1 cellular context compared by ENCODE assay signal in the genomic region with DNA sequence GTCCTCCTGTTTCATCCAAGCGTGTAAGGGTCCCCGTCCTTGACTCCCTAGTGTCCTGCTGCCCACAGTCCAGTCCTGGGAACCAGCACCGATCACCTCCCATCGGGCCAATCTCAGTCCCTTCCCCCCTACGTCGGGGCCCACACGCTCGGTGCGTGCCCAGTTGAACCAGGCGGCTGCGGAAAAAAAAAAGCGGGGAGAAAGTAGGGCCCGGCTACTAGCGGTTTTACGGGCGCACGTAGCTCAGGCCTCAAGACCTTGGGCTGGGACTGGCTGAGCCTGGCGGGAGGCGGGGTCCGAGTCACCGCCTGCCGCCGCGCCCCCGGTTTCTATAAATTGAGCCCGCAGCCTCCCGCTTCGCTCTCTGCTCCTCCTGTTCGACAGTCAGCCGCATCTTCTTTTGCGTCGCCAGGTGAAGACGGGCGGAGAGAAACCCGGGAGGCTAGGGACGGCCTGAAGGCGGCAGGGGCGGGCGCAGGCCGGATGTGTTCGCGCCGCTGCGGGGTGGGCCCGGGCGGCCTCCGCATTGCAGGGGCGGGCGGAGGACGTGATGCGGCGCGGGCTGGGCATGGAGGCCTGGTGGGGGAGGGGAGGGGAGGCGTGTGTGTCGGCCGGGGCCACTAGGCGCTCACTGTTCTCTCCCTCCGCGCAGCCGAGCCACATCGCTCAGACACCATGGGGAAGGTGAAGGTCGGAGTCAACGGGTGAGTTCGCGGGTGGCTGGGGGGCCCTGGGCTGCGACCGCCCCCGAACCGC.
TF ChIP-seq lines count a peak whose summit lies in the region.

Gene GAPDH (plus strand): TSS at position 360 of the 756 bp plus-strand sequence. CDS start 316 bp downstream, at position 676.

TF ChIP-seq in K562, 482 proteins besides CTCF, POLR2A, EP300 and RAD21 (continued from another document and continues in another):
- TF ChIP-seq ZNF318 (IDR thresholded peaks at IDR 0.05; ENCODE audit: borderline replicate concordance in 1 of 2, low read depth in 1 of 2) (no peak), PHF21A (IDR thresholded peaks at IDR 0.05; ENCODE audit: borderline replicate concordance, low read depth) (peak; percentile 67; the same call in 1 of the 2 replicates), ZNF143 (CRISPR knock-in tag; IDR thresholded peaks at IDR 0.05) (0 out of 2 replicates have a peak, but pooled peaks have one; percentile 47), SAFB (IDR thresholded peaks at IDR 0.05; ENCODE audit: borderline replicate concordance, low read depth, low read length) (no peak), PHF8 (IDR thresholded peaks at IDR 0.05; ENCODE audit: borderline replicate concordance, low read length) (peak; percentile 74; the same call in 1 of the 2 replicates), ZNF133 (CRISPR knock-in tag; IDR thresholded peaks at IDR 0.05) (no peak), ILK (tag; IDR thresholded peaks at IDR 0.05; ENCODE audit: borderline replicate concordance, low read depth) (no peak), MCM5 (IDR thresholded peaks at IDR 0.05; ENCODE audit: low read depth) (no peak), E2F5 (CRISPR knock-in tag; IDR thresholded peaks at IDR 0.05) (no peak; the same call in 1 of the 2 replicates), PRDM10 (IDR thresholded peaks at IDR 0.05; ENCODE audit: partially characterized antibody) (peak; percentile 82), MED1 (CRISPR knock-in tag; IDR thresholded peaks at IDR 0.05; ENCODE audit: borderline replicate concordance) (no peak), SRSF1 (IDR thresholded peaks at IDR 0.05; ENCODE audit: low read depth, low read length) (no peak; the same call in 1 of the 2 replicates), RBM34 (IDR thresholded peaks at IDR 0.05; ENCODE audit: borderline replicate concordance, insufficient read depth, low read length) (no peak), PPARD (CRISPR knock-in tag; IDR thresholded peaks at IDR 0.05) (no peak), MBD2 (IDR thresholded peaks at IDR 0.05; ENCODE audit: borderline replicate concordance, low read depth) (peak; percentile 85), RBM15 (IDR thresholded peaks at IDR 0.05; ENCODE audit: insufficient read depth, low read length) (0 out of 2 replicates have a peak, but pooled peaks have one; percentile 53), ID3 (CRISPR knock-in tag; IDR thresholded peaks at IDR 0.05) (no peak), ID3 (tag; IDR thresholded peaks at IDR 0.05) (no peak), RCOR1 (IDR thresholded peaks at IDR 0.05; ENCODE audit: borderline replicate concordance in 1 of 2, low read depth in 2 of 2, low read length in 2 of 2) (0 out of 4 replicates have a peak, but pooled peaks of 1 of the 2 experiments have one; percentile 3), ASH1L (IDR thresholded peaks at IDR 0.05; ENCODE audit: borderline replicate concordance, low read depth, partially characterized antibody) (no peak), NBN (IDR thresholded peaks at IDR 0.05; ENCODE audit: low read depth) (no peak)
- TF ChIP-seq, protein P1, sequence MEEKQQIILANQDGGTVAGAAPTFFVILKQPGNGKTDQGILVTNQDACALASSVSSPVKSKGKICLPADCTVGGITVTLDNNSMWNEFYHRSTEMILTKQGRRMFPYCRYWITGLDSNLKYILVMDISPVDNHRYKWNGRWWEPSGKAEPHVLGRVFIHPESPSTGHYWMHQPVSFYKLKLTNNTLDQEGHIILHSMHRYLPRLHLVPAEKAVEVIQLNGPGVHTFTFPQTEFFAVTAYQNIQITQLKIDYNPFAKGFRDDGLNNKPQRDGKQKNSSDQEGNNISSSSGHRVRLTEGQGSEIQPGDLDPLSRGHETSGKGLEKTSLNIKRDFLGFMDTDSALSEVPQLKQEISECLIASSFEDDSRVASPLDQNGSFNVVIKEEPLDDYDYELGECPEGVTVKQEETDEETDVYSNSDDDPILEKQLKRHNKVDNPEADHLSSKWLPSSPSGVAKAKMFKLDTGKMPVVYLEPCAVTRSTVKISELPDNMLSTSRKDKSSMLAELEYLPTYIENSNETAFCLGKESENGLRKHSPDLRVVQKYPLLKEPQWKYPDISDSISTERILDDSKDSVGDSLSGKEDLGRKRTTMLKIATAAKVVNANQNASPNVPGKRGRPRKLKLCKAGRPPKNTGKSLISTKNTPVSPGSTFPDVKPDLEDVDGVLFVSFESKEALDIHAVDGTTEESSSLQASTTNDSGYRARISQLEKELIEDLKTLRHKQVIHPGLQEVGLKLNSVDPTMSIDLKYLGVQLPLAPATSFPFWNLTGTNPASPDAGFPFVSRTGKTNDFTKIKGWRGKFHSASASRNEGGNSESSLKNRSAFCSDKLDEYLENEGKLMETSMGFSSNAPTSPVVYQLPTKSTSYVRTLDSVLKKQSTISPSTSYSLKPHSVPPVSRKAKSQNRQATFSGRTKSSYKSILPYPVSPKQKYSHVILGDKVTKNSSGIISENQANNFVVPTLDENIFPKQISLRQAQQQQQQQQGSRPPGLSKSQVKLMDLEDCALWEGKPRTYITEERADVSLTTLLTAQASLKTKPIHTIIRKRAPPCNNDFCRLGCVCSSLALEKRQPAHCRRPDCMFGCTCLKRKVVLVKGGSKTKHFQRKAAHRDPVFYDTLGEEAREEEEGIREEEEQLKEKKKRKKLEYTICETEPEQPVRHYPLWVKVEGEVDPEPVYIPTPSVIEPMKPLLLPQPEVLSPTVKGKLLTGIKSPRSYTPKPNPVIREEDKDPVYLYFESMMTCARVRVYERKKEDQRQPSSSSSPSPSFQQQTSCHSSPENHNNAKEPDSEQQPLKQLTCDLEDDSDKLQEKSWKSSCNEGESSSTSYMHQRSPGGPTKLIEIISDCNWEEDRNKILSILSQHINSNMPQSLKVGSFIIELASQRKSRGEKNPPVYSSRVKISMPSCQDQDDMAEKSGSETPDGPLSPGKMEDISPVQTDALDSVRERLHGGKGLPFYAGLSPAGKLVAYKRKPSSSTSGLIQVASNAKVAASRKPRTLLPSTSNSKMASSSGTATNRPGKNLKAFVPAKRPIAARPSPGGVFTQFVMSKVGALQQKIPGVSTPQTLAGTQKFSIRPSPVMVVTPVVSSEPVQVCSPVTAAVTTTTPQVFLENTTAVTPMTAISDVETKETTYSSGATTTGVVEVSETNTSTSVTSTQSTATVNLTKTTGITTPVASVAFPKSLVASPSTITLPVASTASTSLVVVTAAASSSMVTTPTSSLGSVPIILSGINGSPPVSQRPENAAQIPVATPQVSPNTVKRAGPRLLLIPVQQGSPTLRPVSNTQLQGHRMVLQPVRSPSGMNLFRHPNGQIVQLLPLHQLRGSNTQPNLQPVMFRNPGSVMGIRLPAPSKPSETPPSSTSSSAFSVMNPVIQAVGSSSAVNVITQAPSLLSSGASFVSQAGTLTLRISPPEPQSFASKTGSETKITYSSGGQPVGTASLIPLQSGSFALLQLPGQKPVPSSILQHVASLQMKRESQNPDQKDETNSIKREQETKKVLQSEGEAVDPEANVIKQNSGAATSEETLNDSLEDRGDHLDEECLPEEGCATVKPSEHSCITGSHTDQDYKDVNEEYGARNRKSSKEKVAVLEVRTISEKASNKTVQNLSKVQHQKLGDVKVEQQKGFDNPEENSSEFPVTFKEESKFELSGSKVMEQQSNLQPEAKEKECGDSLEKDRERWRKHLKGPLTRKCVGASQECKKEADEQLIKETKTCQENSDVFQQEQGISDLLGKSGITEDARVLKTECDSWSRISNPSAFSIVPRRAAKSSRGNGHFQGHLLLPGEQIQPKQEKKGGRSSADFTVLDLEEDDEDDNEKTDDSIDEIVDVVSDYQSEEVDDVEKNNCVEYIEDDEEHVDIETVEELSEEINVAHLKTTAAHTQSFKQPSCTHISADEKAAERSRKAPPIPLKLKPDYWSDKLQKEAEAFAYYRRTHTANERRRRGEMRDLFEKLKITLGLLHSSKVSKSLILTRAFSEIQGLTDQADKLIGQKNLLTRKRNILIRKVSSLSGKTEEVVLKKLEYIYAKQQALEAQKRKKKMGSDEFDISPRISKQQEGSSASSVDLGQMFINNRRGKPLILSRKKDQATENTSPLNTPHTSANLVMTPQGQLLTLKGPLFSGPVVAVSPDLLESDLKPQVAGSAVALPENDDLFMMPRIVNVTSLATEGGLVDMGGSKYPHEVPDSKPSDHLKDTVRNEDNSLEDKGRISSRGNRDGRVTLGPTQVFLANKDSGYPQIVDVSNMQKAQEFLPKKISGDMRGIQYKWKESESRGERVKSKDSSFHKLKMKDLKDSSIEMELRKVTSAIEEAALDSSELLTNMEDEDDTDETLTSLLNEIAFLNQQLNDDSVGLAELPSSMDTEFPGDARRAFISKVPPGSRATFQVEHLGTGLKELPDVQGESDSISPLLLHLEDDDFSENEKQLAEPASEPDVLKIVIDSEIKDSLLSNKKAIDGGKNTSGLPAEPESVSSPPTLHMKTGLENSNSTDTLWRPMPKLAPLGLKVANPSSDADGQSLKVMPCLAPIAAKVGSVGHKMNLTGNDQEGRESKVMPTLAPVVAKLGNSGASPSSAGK (IDR thresholded peaks at IDR 0.05), result peak; percentile 97
